In the genomic region with DNA sequence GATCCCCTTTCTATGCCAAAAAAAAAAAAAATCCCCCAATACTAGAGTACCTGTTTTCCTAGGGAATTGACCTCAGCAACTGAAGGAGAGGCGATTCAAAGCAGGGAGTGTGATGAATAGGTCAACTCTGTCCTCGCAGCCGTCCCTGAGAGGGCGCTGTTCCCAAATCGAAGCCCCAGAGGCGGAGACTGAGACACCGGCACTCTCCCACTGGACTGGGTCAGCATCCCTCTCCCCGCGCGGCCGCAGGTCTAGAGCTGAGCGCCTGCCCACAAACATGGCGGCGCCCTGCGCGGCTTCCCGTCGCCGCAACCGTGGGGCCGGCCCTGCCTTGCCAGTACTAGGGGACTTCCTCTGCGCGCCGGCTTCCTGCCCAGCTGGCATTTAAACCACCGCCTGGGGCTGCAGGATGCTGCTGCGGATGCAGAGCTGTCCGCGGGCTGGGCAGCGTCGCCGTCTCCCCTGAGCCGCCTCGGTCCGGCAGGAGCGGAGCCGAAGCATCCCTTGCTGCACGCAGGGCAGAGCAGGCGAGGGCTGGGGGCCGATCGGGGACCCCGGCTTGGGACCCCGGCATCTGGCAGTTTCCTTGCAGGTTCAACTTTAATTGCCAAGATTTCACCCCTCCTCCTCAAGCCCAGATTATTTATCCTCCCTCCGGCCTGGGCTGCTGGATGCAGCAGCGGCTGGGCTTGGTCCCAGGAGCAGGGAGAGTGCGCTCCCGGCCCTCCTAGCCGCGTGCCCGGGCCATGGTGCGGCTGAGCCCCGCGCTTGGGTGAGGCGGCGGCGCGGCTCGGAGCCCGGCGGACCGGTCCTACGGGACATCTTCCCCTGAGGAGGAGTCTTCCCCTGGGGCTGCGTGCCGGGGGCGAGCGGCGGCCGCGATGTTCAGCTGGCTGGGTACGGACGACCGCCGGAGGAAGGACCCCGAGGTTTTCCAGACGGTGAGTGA, we compare ENCODE assay signal across 8 cellular contexts.
DNase-seq lines count a peak whose midpoint lies in the region; ATAC-seq and TF ChIP-seq lines count a peak whose summit lies in the region.

A gene (plus strand): TSS at position 412 of the 949 bp plus-strand sequence. CDS start 470 bp downstream, at position 882.

- H3K27me3 ChIP-seq in GM06990 (replicated peaks; ENCODE audit: control insufficient read depth, insufficient read depth, low read length) = no peaks in the 10 kb centered on the region; the same call in 1 of the 2 replicates

- in situ Hi-C loops in astrocyte of the spinal cord (cut with HindIII; ENCODE audit: low sequenced_read_pairs) = no loop called here

- H3K36me3 ChIP-seq in GM06990 (ENCODE audit: control insufficient read depth, insufficient read depth, low read length) = no peaks in the 10 kb centered on the region

- DNase-seq in GM06990 (ENCODE audit: extremely low read depth, insufficient read length) (peak; percentile 93), NCI-H1417 (lab: John Stamatoyannopoulos, UW) (peak; percentile 91 to 98 (median 98)), T-helper 22 cell (ENCODE audit: low read depth) (peak; percentile 48), astrocyte of the spinal cord (ENCODE audit: low read depth, low spot score) (peak; percentile 93), hypothalamus (lab: John Stamatoyannopoulos, UW) (peak; percentile 44 to 94 (median 87)), retinal pigment epithelial cell (ENCODE audit: low read depth) (peak; percentile 62), SW480 (ENCODE audit: low spot score) (no peak)

- ATAC-seq in HG02588 (IDR thresholded peaks at IDR 0.05; ENCODE audit: unreplicated experiment) = peak; percentile 98

- TF ChIP-seq CTCF in GM06990 (IDR thresholded peaks at IDR 0.05; ENCODE audit: insufficient read depth, low read length, poor library complexity, severe bottlenecking) (peak; percentile 34), astrocyte of the spinal cord (IDR thresholded peaks at IDR 0.05; ENCODE audit: low read depth, low read length) (peak; percentile 70), retinal pigment epithelial cell (conservative IDR thresholded peaks at IDR 0.05; ENCODE audit: low read depth, low read length) (peak; percentile 76)

- H3K4me3 ChIP-seq in GM06990 (replicated peaks; ENCODE audit: low read depth, low read length) (peak within 1 kb of the TSS; percentile 61), astrocyte of the spinal cord (ENCODE audit: low read depth, low read length) (peak within 1 kb of the TSS; percentile 70), retinal pigment epithelial cell (ENCODE audit: low read length) (peak within 1 kb of the TSS; percentile 70)
